15 cellular contexts compared by ENCODE assay signal in the genomic region with DNA sequence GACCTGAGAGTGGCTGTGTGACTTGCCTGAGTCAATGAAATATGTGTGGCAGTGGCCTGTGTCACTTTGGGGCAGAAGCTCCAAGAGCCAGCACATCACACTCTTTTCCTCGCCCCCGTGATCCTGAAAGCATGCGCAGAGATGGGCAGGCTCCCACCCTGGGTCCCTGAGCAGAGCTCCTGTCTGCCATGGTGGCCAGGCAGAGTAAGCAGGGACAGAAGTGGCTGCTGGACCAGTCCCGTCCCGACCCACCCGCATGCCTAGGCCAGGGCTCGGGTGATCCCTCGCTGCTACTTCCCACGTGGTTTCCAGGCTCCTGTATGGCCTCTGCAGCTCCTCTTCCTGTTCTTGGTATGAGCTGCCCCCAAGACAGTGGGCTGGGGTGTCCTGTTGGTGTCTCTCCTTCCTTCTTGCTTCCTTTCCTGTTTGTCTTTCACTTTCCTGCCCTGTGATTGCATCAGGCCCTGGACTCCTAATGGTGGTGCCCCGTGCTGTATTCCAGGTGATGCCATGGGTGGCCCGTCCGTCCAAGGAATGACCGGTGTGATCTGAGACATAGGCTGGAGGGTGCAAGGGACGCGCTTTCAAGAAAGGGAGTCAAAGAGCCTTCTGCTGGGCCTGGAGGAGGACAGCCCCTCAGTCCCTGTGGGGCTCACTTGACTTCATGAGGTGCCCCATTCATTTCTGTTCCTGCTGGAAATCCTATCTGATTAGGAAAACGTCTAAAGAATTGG.
DNase-seq lines count a peak whose midpoint lies in the region; ATAC-seq and TF ChIP-seq lines count a peak whose summit lies in the region.
"Had no signal": no experiment of that assay in that cellular context is flagged by ENCODE, and none has a peak within 500 bp of the region (broad histone marks: within the 10 kb centered on the region; RNA-seq: fewer than 3 reads in every experiment).

No MANE protein-coding gene starts in this region.

- no peak overlapping the region for H3K4me2 ChIP-seq in neuronal stem cell (ENCODE audit: insufficient read depth, low read length, poor library complexity, severe bottlenecking)
- H3K4me2 ChIP-seq: BLaER1 had no signal

- H4K8ac ChIP-seq in neuronal stem cell (ENCODE audit: low read depth, low read length) = no peak overlapping the region

- no peak overlapping the region for H2AFZ ChIP-seq in neuronal stem cell (ENCODE audit: low read length)

- H3K36me3 Mint-ChIP-seq in glutamatergic neuron (ENCODE audit: unreplicated experiment) = no peaks in the 10 kb centered on the region
- H3K36me3 Mint-ChIP-seq: CD8-positive, alpha-beta memory T cell had no signal

- intact Hi-C loops in cardiac septum (cut with DNase I) (no loop called here), left cardiac atrium (cut with DNase I) (no loop called here)

- no peak for ATAC-seq in left cardiac atrium

- H3K4me3 Mint-ChIP-seq in glutamatergic neuron (ENCODE audit: unreplicated experiment) = no peak overlapping the region
- H3K4me3 Mint-ChIP-seq: CD8-positive, alpha-beta memory T cell had no signal

- H3K27me3 ChIP-seq in neuronal stem cell (ENCODE audit: control insufficient read depth in 3 of 3, insufficient read depth in 3 of 3, low read depth in 1 of 3, low read length in 3 of 3) (peaks cover 0 to 2% (median 0%) of the 10 kb centered on the region in 3 experiments), tibial nerve (no peaks in the 10 kb centered on the region)
- H3K27me3 ChIP-seq: BLaER1 had no signal

- WGBS in neuronal stem cell (ENCODE audit: extremely low coverage in 2 of 2, insufficient read length in 2 of 2, insufficient replicate concordance in 1 of 2), 2 donors = no CpG with 5 or more reads among the region's 16 CpGs
- WGBS in tibial nerve, 2 donors = 86 to 88% methylated on average over 16 of the region's 16 CpGs

- H3K27ac Mint-ChIP-seq in glutamatergic neuron (ENCODE audit: unreplicated experiment) = no peak overlapping the region
- H3K27ac Mint-ChIP-seq: CD8-positive, alpha-beta memory T cell had no signal

- H3K27ac ChIP-seq in neuronal stem cell (replicated peaks; ENCODE audit: low read length) = no peak overlapping the region
- peak overlapping the region in 3 of 4 donors; percentile 10 to 89 (median 87) for H3K27ac ChIP-seq in tibial nerve
- H3K27ac ChIP-seq: BLaER1, RWPE1 had no signal

- no peaks in the 10 kb centered on the region for H3K36me3 ChIP-seq in neuronal stem cell (replicated peaks in 1 of 2; ENCODE audit: control insufficient read depth in 2 of 2, insufficient read depth in 2 of 2, low read length in 2 of 2)
- H3K36me3 ChIP-seq in tibial nerve = no peaks in the 10 kb centered on the region
- H3K36me3 ChIP-seq: BLaER1 had no signal

- H3K9ac ChIP-seq in neuronal stem cell (ENCODE audit: low read depth, low read length, poor library complexity) = no peak overlapping the region
- H3K9ac ChIP-seq: BLaER1 had no signal

- peak overlapping the region; percentile 1 for H2BK15ac ChIP-seq in neuronal stem cell (ENCODE audit: low read length)

- TF ChIP-seq CTCF in choroid plexus epithelial cell (conservative IDR thresholded peaks at IDR 0.05; ENCODE audit: low read depth, low read length) = no peak
- no peak for TF ChIP-seq CTCF in tibial nerve (IDR thresholded peaks at IDR 0.05)
- no peak for TF ChIP-seq CTCF in glutamatergic neuron (IDR thresholded peaks at IDR 0.05; ENCODE audit: partially characterized antibody, unreplicated experiment)

- H3K4me3 ChIP-seq in choroid plexus epithelial cell (ENCODE audit: low read depth, low read length) (no peak overlapping the region), neuronal stem cell (ENCODE audit: low read length in 2 of 2) (no peak overlapping the region), tibial nerve (no peak overlapping the region)
- H3K4me3 ChIP-seq: BLaER1 had no signal

- H2BK5ac ChIP-seq in neuronal stem cell (ENCODE audit: low read length) = no peak overlapping the region

- H3K27me3 Mint-ChIP-seq in glutamatergic neuron (ENCODE audit: unreplicated experiment) = peaks cover 5% of the 10 kb centered on the region

- H3K9me3 ChIP-seq in neuronal stem cell (replicated peaks in 1 of 2; ENCODE audit: control insufficient read depth in 2 of 2, insufficient read depth in 1 of 2, low read depth in 1 of 2, low read length in 2 of 2) (peaks cover 0 to 2% of the 10 kb centered on the region in 2 donors), tibial nerve (no peaks in the 10 kb centered on the region)
- H3K9me3 ChIP-seq: BLaER1 had no signal

- H3K4me1 ChIP-seq in neuronal stem cell (ENCODE audit: control insufficient read depth in 2 of 2, insufficient read depth in 1 of 2, low read depth in 1 of 2, low read length in 2 of 2) (peaks cover 4 to 18% of the 10 kb centered on the region in 2 donors), tibial nerve (peaks cover 0 to 38% (median 6%) of the 10 kb centered on the region in 4 donors)

- no peak overlapping the region for H3K23ac ChIP-seq in neuronal stem cell (ENCODE audit: low read depth, low read length, poor library complexity)

- H3K4me1 Mint-ChIP-seq in glutamatergic neuron (ENCODE audit: low read depth, unreplicated experiment) = no peaks in the 10 kb centered on the region
- H3K4me1 Mint-ChIP-seq: CD8-positive, alpha-beta memory T cell had no signal

- H3K4ac ChIP-seq in neuronal stem cell (ENCODE audit: low read length) = no peak overlapping the region

- no peak overlapping the region for H2BK120ac ChIP-seq in neuronal stem cell (ENCODE audit: low read depth, low read length)

- no peak for TF ChIP-seq EP300 in tibial nerve (IDR thresholded peaks at IDR 0.05)

- DNase-seq in cardiac septum (ENCODE audit: low spot score) (peak; percentile 72), left cardiac atrium (no peak), choroid plexus epithelial cell (ENCODE audit: low read depth) (peak; percentile 10), neuronal stem cell (ENCODE audit: low spot score) (no peak), tibial nerve (ENCODE audit: low spot score in 2 of 2) (no peak), glutamatergic neuron (no peak), NCI-H1694 (lab: John Stamatoyannopoulos, UW) (no peak)
- DNase-seq in stimulated activated CD4-positive, alpha-beta T cell treated with anti-CD3 and anti-CD28 coated beads, Interleukin-4, amount 100 ng/mL, for 4 hours = no peak
- DNase-seq: 8988T; CD8-positive, alpha-beta memory T cell; DMS79; NCI-H187 treated with DMSO at 0.1 percent for 48 hours; NCI-H526 treated with DMSO at 0.1 percent for 48 hours had no signal

- peak overlapping the region; percentile 30 for H3K18ac ChIP-seq in neuronal stem cell (ENCODE audit: low read length)

- H3K14ac ChIP-seq in neuronal stem cell (ENCODE audit: low read length) = peak overlapping the region; percentile 10

- no peaks in the 10 kb centered on the region for H3K79me1 ChIP-seq in neuronal stem cell (ENCODE audit: low read depth, low read length)

- H2BK12ac ChIP-seq in neuronal stem cell (ENCODE audit: low read length) = no peak overlapping the region

- no peak overlapping the region for H4K91ac ChIP-seq in neuronal stem cell (ENCODE audit: low read depth, low read length, poor library complexity)

- H2AK5ac ChIP-seq in neuronal stem cell (ENCODE audit: low read depth, low read length) = peak overlapping the region; percentile 82

- H3K9me3 Mint-ChIP-seq in glutamatergic neuron (ENCODE audit: unreplicated experiment) = peaks cover 2% of the 10 kb centered on the region
- H3K9me3 Mint-ChIP-seq: CD8-positive, alpha-beta memory T cell had no signal

- TF ChIP-seq POLR2A in tibial nerve (IDR thresholded peaks at IDR 0.05) = no peak

Comparison
In these comparisons a context has a peak if more than half of its experiments do, and no peak if none do; other contexts are left out.
1. DNase-seq: peak in cardiac septum (single experiment) and choroid plexus epithelial cell (single experiment); none in left cardiac atrium (single experiment), neuronal stem cell (single experiment), tibial nerve (0 of 2), glutamatergic neuron (single experiment), NCI-H1694 (single experiment) and stimulated activated CD4-positive, alpha-beta T cell treated with anti-CD3 and anti-CD28 coated beads, Interleukin-4, amount 100 ng/mL, for 4 hours (0 of 2).